In genomic region chr2:25879133-25879730, GRCh38 we compare ENCODE assay signal across 8 cellular contexts. TPM values are rescaled to one million over a fixed set of nuclear protein-coding genes. Genes with fewer than 3 reads are reported as not detected.
DNase-seq lines count a peak whose midpoint lies in the region; ATAC-seq and TF ChIP-seq lines count a peak whose summit lies in the region.

No MANE protein-coding gene starts in this region.

- H3K9me3 ChIP-seq in WERI-Rb-1 (ENCODE audit: severe bottlenecking) (no peaks in the 10 kb centered on the region), stomach (no peaks in the 10 kb centered on the region)

- DNase-seq in activated T-cell treated with anti-CD3 and anti-CD28 coated beads, Interleukin-2, amount 50 U/mL, for 72 hours: no peak
- DNase-seq in activated T-cell treated with anti-CD3 and anti-CD28 coated beads, Interleukin-2, amount 50 U/mL, for 1 hour: no peak
- DNase-seq in WERI-Rb-1 (no peak), hepatic stellate cell (ENCODE audit: low spot score) (peak; percentile 21), stomach (no peak), DMS 273 (lab: John Stamatoyannopoulos, UW; ENCODE audit: unreplicated experiment) (no peak)

- intact Hi-C loops in stomach (cut with DNase I; ENCODE audit: low total_unique reads): no loop called here

- H3K9me3 Mint-ChIP-seq in activated T-cell treated with anti-CD3 and anti-CD28 coated beads, Interleukin-2, amount 50 U/mL, for 72 hours: peaks cover 0 to 4% of the 10 kb centered on the region in 2 donors

- H3K4me3 Mint-ChIP-seq in activated T-cell treated with anti-CD3 and anti-CD28 coated beads, Interleukin-2, amount 50 U/mL, for 72 hours: peak overlapping the region; percentile 96 to 100

- WGBS in stomach, 5 donors: 69 to 79% (median 72%) methylated on average over 5 of the region's 5 CpGs

- no peak for ATAC-seq in activated T-cell treated with anti-CD3 and anti-CD28 coated beads, Interleukin-2, amount 50 U/mL, for 72 hours (replicated peaks in 1 of 2)
- no peak for ATAC-seq in HG02852 (IDR thresholded peaks at IDR 0.05; ENCODE audit: unreplicated experiment)
- no peak for ATAC-seq in GM21786 (IDR thresholded peaks at IDR 0.05; ENCODE audit: unreplicated experiment)

- H3K4me3 ChIP-seq in WERI-Rb-1 (ENCODE audit: low read depth, low read length) (peak overlapping the region; percentile 57), stomach (peak overlapping the region; percentile 70 to 96 (median 80))

- peak overlapping the region; percentile 99 for H3K27ac Mint-ChIP-seq in activated T-cell treated with anti-CD3 and anti-CD28 coated beads, Interleukin-2, amount 50 U/mL, for 72 hours

- peaks cover 4 to 8% of the 10 kb centered on the region in 2 donors for H3K36me3 Mint-ChIP-seq in activated T-cell treated with anti-CD3 and anti-CD28 coated beads, Interleukin-2, amount 50 U/mL, for 72 hours (ENCODE audit: insufficient read depth in 2 of 2)

- H3K27me3 Mint-ChIP-seq in activated T-cell treated with anti-CD3 and anti-CD28 coated beads, Interleukin-2, amount 50 U/mL, for 72 hours (ENCODE audit: low read depth): no peaks in the 10 kb centered on the region

- TF ChIP-seq POLR2A in stomach (IDR thresholded peaks at IDR 0.05): no peak

- H3K4me1 ChIP-seq in stomach: peaks cover 12 to 36% (median 19%) of the 10 kb centered on the region in 4 donors

- TF ChIP-seq EP300 in stomach (IDR thresholded peaks at IDR 0.05): no peak

- H3K27ac ChIP-seq in WERI-Rb-1 (peak overlapping the region; percentile 70), stomach (peak overlapping the region; percentile 81 to 98 (median 96))

- TF ChIP-seq CTCF in WERI-Rb-1 (IDR thresholded peaks at IDR 0.05; ENCODE audit: low read depth, low read length): no peak
- no peak for TF ChIP-seq CTCF in stomach (IDR thresholded peaks at IDR 0.05)

- peaks cover 62% of the 10 kb centered on the region for H3K4me1 Mint-ChIP-seq in activated T-cell treated with anti-CD3 and anti-CD28 coated beads, Interleukin-2, amount 50 U/mL, for 72 hours (ENCODE audit: low read depth)

- H3K36me3 ChIP-seq in WERI-Rb-1 (peaks cover 11% of the 10 kb centered on the region), stomach (peaks cover 0 to 10% (median 6%) of the 10 kb centered on the region in 4 donors)

- no peaks in the 10 kb centered on the region for H3K27me3 ChIP-seq in WERI-Rb-1 (ENCODE audit: insufficient read depth, low read depth, severe bottlenecking)
- H3K27me3 ChIP-seq in stomach: peaks cover 0 to 12% (median 0%) of the 10 kb centered on the region in 3 donors

RNA-seq across cellular contexts. Expression of gene ASXL2, which starts 0.9 kb away (rescaled TPM):
- 10 to 100 TPM; 38.9 to 39.8 TPM for total RNA-seq in activated T-cell treated with anti-CD3 and anti-CD28 coated beads, Interleukin-2, amount 50 U/mL, for 72 hours
- total RNA-seq in stomach: 10 to 100 TPM; 12.7 to 26.5 (median 19.2) TPM
- 1 to 10 TPM; 1.6 to 2.4 (median 1.8) TPM for polyA plus RNA-seq in stomach
